In genomic region chr12:7131502-7131866, GRCh38 we compare ENCODE assay signal across 1 cellular context.
TF ChIP-seq lines count a peak whose summit lies in the region.

No MANE protein-coding gene starts in this region.

TF ChIP-seq in liver, 16 proteins besides CTCF, POLR2A, EP300 and RAD21 (continued from another document):
- TF ChIP-seq FOXA2 (IDR thresholded peaks at IDR 0.05) (no peak), GABPA (IDR thresholded peaks at IDR 0.05 in 1 of 2, conservative IDR thresholded peaks at IDR 0.05 in 1 of 2) (no peak), JUND (IDR thresholded peaks at IDR 0.05) (no peak), TAF1 (conservative IDR thresholded peaks at IDR 0.05) (no peak), RXRA (IDR thresholded peaks at IDR 0.05) (no peak), MAX (IDR thresholded peaks at IDR 0.05) (no peak)
- TF ChIP-seq, protein P1, sequence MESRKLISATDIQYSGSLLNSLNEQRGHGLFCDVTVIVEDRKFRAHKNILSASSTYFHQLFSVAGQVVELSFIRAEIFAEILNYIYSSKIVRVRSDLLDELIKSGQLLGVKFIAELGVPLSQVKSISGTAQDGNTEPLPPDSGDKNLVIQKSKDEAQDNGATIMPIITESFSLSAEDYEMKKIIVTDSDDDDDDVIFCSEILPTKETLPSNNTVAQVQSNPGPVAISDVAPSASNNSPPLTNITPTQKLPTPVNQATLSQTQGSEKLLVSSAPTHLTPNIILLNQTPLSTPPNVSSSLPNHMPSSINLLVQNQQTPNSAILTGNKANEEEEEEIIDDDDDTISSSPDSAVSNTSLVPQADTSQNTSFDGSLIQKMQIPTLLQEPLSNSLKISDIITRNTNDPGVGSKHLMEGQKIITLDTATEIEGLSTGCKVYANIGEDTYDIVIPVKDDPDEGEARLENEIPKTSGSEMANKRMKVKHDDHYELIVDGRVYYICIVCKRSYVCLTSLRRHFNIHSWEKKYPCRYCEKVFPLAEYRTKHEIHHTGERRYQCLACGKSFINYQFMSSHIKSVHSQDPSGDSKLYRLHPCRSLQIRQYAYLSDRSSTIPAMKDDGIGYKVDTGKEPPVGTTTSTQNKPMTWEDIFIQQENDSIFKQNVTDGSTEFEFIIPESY (IDR thresholded peaks at IDR 0.05), result no peak
